Comparison of ENCODE assay signal across 9 cellular contexts in the genomic region with DNA sequence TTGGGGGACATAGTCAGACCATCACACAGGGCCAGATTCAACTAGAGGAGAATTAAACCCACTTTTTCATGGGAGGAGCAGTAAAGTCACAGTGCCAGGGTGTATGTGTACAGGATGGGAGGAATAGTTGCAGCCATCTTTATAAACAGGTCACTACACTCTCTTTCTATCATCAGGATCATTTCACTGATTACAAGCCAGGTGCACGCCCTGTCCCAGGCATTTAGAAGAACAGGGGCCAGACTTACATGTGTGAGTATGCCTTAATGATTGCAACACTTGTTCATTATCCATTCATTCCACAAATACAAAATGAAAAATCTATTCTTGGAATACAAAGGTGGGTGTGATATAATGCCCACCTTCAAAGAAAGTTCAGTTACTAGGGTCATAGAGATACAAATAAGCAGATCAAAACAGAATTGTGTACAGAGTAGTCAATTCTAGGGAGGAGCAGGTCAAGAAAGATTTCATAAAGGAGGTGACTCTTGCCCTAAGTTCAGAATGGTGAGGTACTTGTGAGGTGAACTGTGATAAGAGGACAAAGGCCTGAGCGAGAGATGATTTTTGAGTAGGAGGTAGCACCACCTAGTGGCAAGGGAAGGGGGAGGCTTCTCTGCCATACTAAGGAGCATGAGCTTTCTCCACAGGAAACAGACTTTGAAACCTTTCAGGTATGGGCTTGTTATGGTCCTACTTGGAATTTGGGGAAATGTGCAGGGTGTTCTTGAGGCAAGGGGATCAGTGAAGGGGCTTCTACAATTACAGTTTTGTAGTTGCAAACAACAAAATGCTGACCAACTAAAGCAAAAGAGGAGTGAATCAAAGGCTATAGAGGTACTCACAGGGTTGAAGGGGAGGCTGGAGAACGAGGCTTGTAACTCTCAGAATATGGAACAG.
A peak's percentile ranks its signal among the peaks of the same experiment; 100 is the strongest.
DNase-seq lines count a peak whose midpoint lies in the region; ATAC-seq, FAIRE-seq and TF ChIP-seq lines count a peak whose summit lies in the region.
"Had no signal": no experiment of that assay in that cellular context is flagged by ENCODE, and none has a peak within 500 bp of the region (broad histone marks: within the 10 kb centered on the region; RNA-seq: fewer than 3 reads in every experiment).

No MANE protein-coding gene starts in this region.

- H3K4me1 Mint-ChIP-seq in immature natural killer cell: peaks cover 0 to 2% of the 10 kb centered on the region in 2 donors

- H3K4me2 ChIP-seq in GM12878 (ENCODE audit: control insufficient read depth, insufficient read depth): no peak overlapping the region

- H3K27ac ChIP-seq in GM12878 (ENCODE audit: control insufficient read depth, insufficient read depth): no peak overlapping the region

- H2AFZ ChIP-seq in GM12878 (ENCODE audit: control insufficient read depth, low read depth, low read length): no peak overlapping the region

- peak; percentile 88 to 93 (median 88) for TF ChIP-seq CTCF in GM12878 (IDR thresholded peaks at IDR 0.05 in 2 of 3, conservative IDR thresholded peaks at IDR 0.05 in 1 of 3; ENCODE audit: control insufficient read depth in 2 of 3, extremely low read depth in 1 of 3, insufficient read depth in 1 of 3, low read depth in 3 of 3, low read length in 3 of 3)

- no peak for FAIRE-seq in HTR-8/SVneo (lab: Jason Lieb, UNC)
- peak; percentile 54 for FAIRE-seq in GM12878 (lab: Jason Lieb, UNC)

- DNase-seq in Right ventricle myocardium superior (no peak), cardiac septum (ENCODE audit: low spot score) (no peak), HTR-8/SVneo (ENCODE audit: insufficient read length, low spot score) (peak; percentile 75), RPMI8226 (peak; percentile 55), GM12878 (ENCODE audit: low read depth, low spot score) (peak; percentile 16), immature natural killer cell (peak; percentile 29 to 50 (median 46))
- peak; percentile 36 for DNase-seq in stimulated activated CD4-positive, alpha-beta T cell treated with anti-CD3 and anti-CD28 coated beads, Interleukin-4, amount 100 ng/mL, for 24 hours

- SMC1A ChIA-PET in GM12878 (lab: Charles Lee; ENCODE audit: uncharacterized antibody, unreplicated experiment): interaction anchor here (1.3 to 2.9 kb wide), 2 partner anchors 12 to 280 kb away, joined by 4 to 18 read pairs; no protein-coding TSS in a partner anchor

- no peak overlapping the region for H3K4me3 ChIP-seq in GM12878

- peaks cover 5 to 21% (median 11%) of the 10 kb centered on the region in 6 donors for H3K9me3 Mint-ChIP-seq in immature natural killer cell

- peak; percentile 80 for TF ChIP-seq RAD21 in GM12878 (IDR thresholded peaks at IDR 0.05; ENCODE audit: insufficient read depth, low read depth, low read length)

- no TSS peak for BruUV-seq in GM12878 (replicated peaks; lab: Mats Ljungman, UMichigan)

- in situ Hi-C loops in GM12878 (cut with MboI): no loop called here

- no peaks in the 10 kb centered on the region for H3K27me3 ChIP-seq in GM12878 (replicated peaks in 1 of 2; ENCODE audit: control insufficient read depth in 2 of 2, insufficient read depth in 2 of 2, low read length in 1 of 2)

- H3K9ac ChIP-seq in GM12878 (ENCODE audit: control insufficient read depth, insufficient read depth, low read length): no peak overlapping the region

- no peaks in the 10 kb centered on the region for H3K36me3 ChIP-seq in GM12878 (ENCODE audit: control insufficient read depth in 2 of 2, insufficient read depth in 2 of 2, low read length in 1 of 2)

- peaks cover 0 to 5% (median 0%) of the 10 kb centered on the region in 3 donors for H3K36me3 Mint-ChIP-seq in immature natural killer cell

- H3K79me2 ChIP-seq in GM12878 (ENCODE audit: control insufficient read depth, insufficient read depth, low read length): no peaks in the 10 kb centered on the region

- RAD21 ChIA-PET in GM12878 (lab: Charles Lee; ENCODE audit: unreplicated experiment): interaction anchor here (0.7 to 1.3 kb wide), 4 partner anchors 11 to 280 kb away, joined by 3 to 8 read pairs (median 3); no protein-coding TSS in a partner anchor

- H3K27ac Mint-ChIP-seq in immature natural killer cell: no peak overlapping the region
- H3K27ac Mint-ChIP-seq: natural killer cell treated with Interleukin-12 subunit alpha and Interleukin-12 subunit beta and Interleukin-15 and Interleukin-18, amount 100 ng/mL, for 72 hours had no signal

- no peaks in the 10 kb centered on the region for H4K20me1 ChIP-seq in GM12878 (ENCODE audit: control insufficient read depth, insufficient read depth)

- no peaks in the 10 kb centered on the region; the same call in 2 of the 3 replicates for H3K9me3 ChIP-seq in GM12878 (replicated peaks; ENCODE audit: control insufficient read depth, insufficient read depth, low read length)

- intact Hi-C loops in Right ventricle myocardium superior (cut with DNase I) (no loop called here), cardiac septum (cut with DNase I) (loop anchor here (2.0 kb wide), 1 partner anchor 280 kb away; no protein-coding TSS in a partner anchor), GM12878 (cut with micrococcal nuclease; ENCODE audit: unreplicated experiment) (loop anchor here (1.0 kb wide), 1 partner anchor 279 kb away; no protein-coding TSS in a partner anchor)

- no peaks in the 10 kb centered on the region for H3K4me1 ChIP-seq in GM12878 (ENCODE audit: control insufficient read depth, insufficient read depth, low read length)

- no peak overlapping the region for H3K4me3 Mint-ChIP-seq in immature natural killer cell
- H3K4me3 Mint-ChIP-seq: natural killer cell treated with Interleukin-12 subunit alpha and Interleukin-12 subunit beta and Interleukin-15 and Interleukin-18, amount 100 ng/mL, for 72 hours had no signal

- ATAC-seq in Right ventricle myocardium superior (ENCODE audit: poor library complexity): peak; percentile 63
- ATAC-seq in GM21737 (IDR thresholded peaks at IDR 0.05; ENCODE audit: unreplicated experiment): peak; percentile 87
- ATAC-seq in GM12878: peak; percentile 99

- TF ChIP-seq POLR2A in GM12878 (IDR thresholded peaks at IDR 0.05; ENCODE audit: low read depth, low read length): no peak

- CTCF ChIA-PET in GM12878 (lab: Yijun Ruan, JAX): interaction anchor here (0.6 to 3.4 kb wide), 11 partner anchors 9 to 1008 kb away, joined by 3 to 32 read pairs (median 4); no protein-coding TSS in a partner anchor

- no peak for TF ChIP-seq EP300 in GM12878 (IDR thresholded peaks at IDR 0.05; ENCODE audit: borderline replicate concordance in 1 of 2, control insufficient read depth in 1 of 2, low read depth in 2 of 2, low read length in 2 of 2)

- 0% methylated on average over 3 of the region's 3 CpGs for WGBS in GM12878 (ENCODE audit: insufficient coverage, insufficient replicate concordance, low lambda C conversion rate, missing lambda C conversion rate)

- POLR2A ChIA-PET in GM12878 (lab: Charles Lee): no interaction called here

- peaks cover 3 to 6% (median 5%) of the 10 kb centered on the region in 3 donors for H3K27me3 Mint-ChIP-seq in immature natural killer cell (ENCODE audit: low read depth in 3 of 3)

TF ChIP-seq in GM12878, 131 proteins besides CTCF, POLR2A, EP300 and RAD21:
- peak; percentile 57 for TF ChIP-seq SMC3 (IDR thresholded peaks at IDR 0.05; ENCODE audit: borderline replicate concordance, low read length)
- no peak for TF ChIP-seq BHLHE40 (IDR thresholded peaks at IDR 0.05; ENCODE audit: borderline replicate concordance in 1 of 2, low read depth in 2 of 2, low read length in 1 of 2)
- TF ChIP-seq, protein P1, sequence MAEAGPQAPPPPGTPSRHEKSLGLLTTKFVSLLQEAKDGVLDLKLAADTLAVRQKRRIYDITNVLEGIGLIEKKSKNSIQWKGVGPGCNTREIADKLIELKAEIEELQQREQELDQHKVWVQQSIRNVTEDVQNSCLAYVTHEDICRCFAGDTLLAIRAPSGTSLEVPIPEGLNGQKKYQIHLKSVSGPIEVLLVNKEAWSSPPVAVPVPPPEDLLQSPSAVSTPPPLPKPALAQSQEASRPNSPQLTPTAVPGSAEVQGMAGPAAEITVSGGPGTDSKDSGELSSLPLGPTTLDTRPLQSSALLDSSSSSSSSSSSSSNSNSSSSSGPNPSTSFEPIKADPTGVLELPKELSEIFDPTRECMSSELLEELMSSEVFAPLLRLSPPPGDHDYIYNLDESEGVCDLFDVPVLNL (IDR thresholded peaks at IDR 0.05; ENCODE audit: low read depth, low read length): peak; percentile 25; the same call in 1 of the 2 replicates
TF ChIP-seq in GM12878: peak in this region for 2.

Comparison
In these comparisons a context has a peak if more than half of its experiments do, and no peak if none do; other contexts are left out.
1. DNase-seq: peak in HTR-8/SVneo (single experiment), RPMI8226 (single experiment), GM12878 (single experiment), immature natural killer cell (3 of 3) and stimulated activated CD4-positive, alpha-beta T cell treated with anti-CD3 and anti-CD28 coated beads, Interleukin-4, amount 100 ng/mL, for 24 hours (single experiment); none in Right ventricle myocardium superior (single experiment) and cardiac septum (single experiment).
2. Peak in every context shown above with its lines, with median percentiles within 50 percentile points of each other: ATAC-seq.